7 cellular contexts compared by ENCODE assay signal in genomic region chr6:159973951-159974350, GRCh38. TPM values are rescaled to one million over a fixed set of nuclear protein-coding genes. Genes with fewer than 3 reads are reported as not detected.
A peak's percentile ranks its signal among the peaks of the same experiment; 100 is the strongest.
DNase-seq lines count a peak whose midpoint lies in the region; ATAC-seq, FAIRE-seq and TF ChIP-seq lines count a peak whose summit lies in the region.

No MANE protein-coding gene starts in this region.

- in situ Hi-C loops in K562 (cut with MboI) = no loop called here

- H3K36me3 ChIP-seq in K562 (ENCODE audit: control insufficient read depth, insufficient read depth, low read length) = peaks cover 21% of the 10 kb centered on the region
- H3K36me3 ChIP-seq in psoas muscle (ENCODE audit: insufficient read depth in 1 of 2, low read depth in 1 of 2) = no peaks in the 10 kb centered on the region

- H3K4me3 ChIP-seq in K562 (no peak overlapping the region), psoas muscle (peak overlapping the region; percentile 12)

- POLR2A ChIA-PET in K562 (lab: Yijun Ruan, JAX) = interaction anchor here (0.6 to 5.6 kb wide), 10 partner anchors 7 to 282 kb away, joined by 3 to 84 read pairs (median 4); no protein-coding TSS in a partner anchor

- H3K4me2 ChIP-seq in K562 (ENCODE audit: insufficient read depth, low read length) = peak overlapping the region; percentile 74

- ATAC-seq in GM18505 (IDR thresholded peaks at IDR 0.05; ENCODE audit: unreplicated experiment) = peak; percentile 23
- ATAC-seq in GM21786 (IDR thresholded peaks at IDR 0.05; ENCODE audit: unreplicated experiment) = peak; percentile 41
- peak; percentile 63 for ATAC-seq in K562
- ATAC-seq in psoas muscle = peak; percentile 58 to 72 (median 66)

- H3K27me3 ChIP-seq in K562 (ENCODE audit: control insufficient read depth in 2 of 2, insufficient read depth in 2 of 2, low read length in 2 of 2) (no peaks in the 10 kb centered on the region), psoas muscle (ENCODE audit: insufficient read depth in 3 of 3, low read length in 2 of 3) (no peaks in the 10 kb centered on the region)

- H3K79me2 ChIP-seq in K562 (ENCODE audit: control insufficient read depth, insufficient read depth, low read length) = peaks cover 99% of the 10 kb centered on the region

- peak; percentile 74 for DNase-seq in M059J (ENCODE audit: low read depth)
- DNase-seq in K562 (ENCODE audit: extremely low read depth in 1 of 4, low spot score in 3 of 4) = peak in 2 of 4 experiments; percentile 69 to 84
- DNase-seq in psoas muscle = no peak
- DNase-seq in H54 (ENCODE audit: insufficient read length, low spot score) = no peak
- DNase-seq in activated gamma-delta T cell treated with Interleukin-2 at 50 U/mL for 16 hours = no peak

- H4K20me1 ChIP-seq in K562 (replicated peaks; ENCODE audit: control insufficient read depth, insufficient read depth, low read length) = peaks cover 44% of the 10 kb centered on the region

- TF ChIP-seq CTCF in K562 (IDR thresholded peaks at IDR 0.05 in 2 of 3, conservative IDR thresholded peaks at IDR 0.05 in 1 of 3; ENCODE audit: insufficient read depth in 2 of 3, low read depth in 1 of 3, low read length in 3 of 3) (no peak), psoas muscle (IDR thresholded peaks at IDR 0.05) (no peak)

- TF ChIP-seq RAD21 in K562 (CRISPR knock-in tag; conservative IDR thresholded peaks at IDR 0.05 in 1 of 2, IDR thresholded peaks at IDR 0.05 in 1 of 2) = no peak

- no peak overlapping the region for H2AFZ ChIP-seq in K562 (ENCODE audit: low read depth, low read length)

- peak; percentile 65 for TF ChIP-seq EP300 in K562 (IDR thresholded peaks at IDR 0.05; ENCODE audit: low read length)

- peak; percentile 91 for FAIRE-seq in K562 (lab: Jason Lieb, UNC)
- no peak for FAIRE-seq in H54 (lab: Jason Lieb, UNC)

- no peaks in the 10 kb centered on the region for H3K9me3 ChIP-seq in K562 (replicated peaks; ENCODE audit: control insufficient read depth, insufficient read depth, low read depth, low read length)
- H3K9me3 ChIP-seq in psoas muscle = no peaks in the 10 kb centered on the region

- intact Hi-C loops in K562 (cut with micrococcal nuclease) = loop anchor here (5.0 to 10.0 kb wide), 3 partner anchors 53 to 249 kb away; partner anchors contain the start of gene WTAP
- intact Hi-C loops in psoas muscle (cut with DNase I) = loop anchor here (2.0 to 10.0 kb wide), 4 partner anchors 33 to 279 kb away; partner anchors contain the start of gene SOD2 (in 1 of the 2)

- H3K27ac ChIP-seq in K562 (ENCODE audit: extremely low read depth, low read depth, low read length) (peak overlapping the region; percentile 90), psoas muscle (peak overlapping the region; percentile 97)

- no peak for TF ChIP-seq POLR2A in GM18505 (IDR thresholded peaks at IDR 0.05; ENCODE audit: borderline replicate concordance, extremely low read depth, insufficient read depth, insufficient read length)
- TF ChIP-seq POLR2A in K562 (conservative IDR thresholded peaks at IDR 0.05) = no peak
- TF ChIP-seq POLR2A in H54 (IDR thresholded peaks at IDR 0.05; ENCODE audit: low read depth, low read length) = no peak

- no TSS peak for BruUV-seq in K562 (replicated peaks; lab: Mats Ljungman, UMichigan)

- 0% methylated on average over 2 of the region's 2 CpGs for WGBS in K562 (ENCODE audit: insufficient coverage, low coverage, missing lambda C conversion rate)
- 38 to 56% (median 46%) methylated on average over 2 of the region's 2 CpGs for WGBS in psoas muscle, 3 donors

- peaks cover 8% of the 10 kb centered on the region for H3K9me1 ChIP-seq in K562 (ENCODE audit: control insufficient read depth, insufficient read depth, low read length)

- peak overlapping the region in 1 of 2 experiments; percentile 82; a peak in 1 of 4 replicates for H3K9ac ChIP-seq in K562 (ENCODE audit: insufficient read depth in 1 of 2, low read depth in 2 of 2, low read length in 2 of 2)

- peaks cover 62 to 73% of the 10 kb centered on the region in 2 experiments for H3K4me1 ChIP-seq in K562 (replicated peaks in 1 of 2; ENCODE audit: control insufficient read depth in 2 of 2, insufficient read depth in 2 of 2, low read length in 2 of 2)
- H3K4me1 ChIP-seq in psoas muscle = peaks cover 86% of the 10 kb centered on the region

- CTCF ChIA-PET in K562 (lab: Yijun Ruan, JAX; ENCODE audit: low intra/inter-chr PET ratio) = no interaction called here

TF ChIP-seq in K562, 482 proteins besides CTCF, POLR2A, EP300 and RAD21 (continues in another document):
- TF ChIP-seq HBP1 (CRISPR knock-in tag; IDR thresholded peaks at IDR 0.05) = no peak
- no peak for TF ChIP-seq PTTG1 (tag; IDR thresholded peaks at IDR 0.05; ENCODE audit: low read depth)
- no peak for TF ChIP-seq SIRT6 (IDR thresholded peaks at IDR 0.05; ENCODE audit: low read depth, low read length)
- TF ChIP-seq ZBTB26 (CRISPR knock-in tag; IDR thresholded peaks at IDR 0.05) = no peak
- TF ChIP-seq NCOA4 (IDR thresholded peaks at IDR 0.05; ENCODE audit: partially characterized antibody) = no peak
- TF ChIP-seq LEF1 (IDR thresholded peaks at IDR 0.05) = peak; percentile 92
- 0 out of 2 replicates have a peak, but pooled peaks have one; percentile 41 for TF ChIP-seq ZNF766 (CRISPR knock-in tag; conservative IDR thresholded peaks at IDR 0.05)
- peak; percentile 89 for TF ChIP-seq JUND (IDR thresholded peaks at IDR 0.05; ENCODE audit: borderline replicate concordance, low read depth, low read length)
- TF ChIP-seq JUND (tag; IDR thresholded peaks at IDR 0.05; ENCODE audit: borderline replicate concordance, low read depth, low read length) = peak; percentile 91; the same call in 2 of the 3 replicates
- TF ChIP-seq SIX5 (IDR thresholded peaks at IDR 0.05; ENCODE audit: borderline replicate concordance in 1 of 2, insufficient read depth in 1 of 2, low read depth in 1 of 2, low read length in 2 of 2) = no peak
- TF ChIP-seq KLF6 (CRISPR knock-in tag; IDR thresholded peaks at IDR 0.05; ENCODE audit: borderline replicate concordance) = no peak
- TF ChIP-seq FUS (optimal IDR thresholded peaks at IDR 0.05; ENCODE audit: low read depth, low read length) = no peak
- TF ChIP-seq ZNF589 (CRISPR knock-in tag; IDR thresholded peaks at IDR 0.05; ENCODE audit: low read depth) = no peak
- TF ChIP-seq ZSCAN29 (IDR thresholded peaks at IDR 0.05) = no peak
- TF ChIP-seq PURB (CRISPR knock-in tag; IDR thresholded peaks at IDR 0.05; ENCODE audit: low read depth) = no peak
- peak; percentile 95 for TF ChIP-seq CTBP1 (IDR thresholded peaks at IDR 0.05; ENCODE audit: borderline replicate concordance)
- peak; percentile 90 for TF ChIP-seq PKNOX1 (IDR thresholded peaks at IDR 0.05)
- TF ChIP-seq KAT2B (IDR thresholded peaks at IDR 0.05; ENCODE audit: low read depth, low read length) = no peak

RNA-seq across cellular contexts. Expression of gene IGF2R, which starts 5.1 kb away (rescaled TPM):
- total RNA-seq in M059J (2014; rRNA removed; shearing (Covaris generic)) = 41.4 and 67.8 TPM in 2 replicates
- 302 and 333 TPM in 2 replicates for total RNA-seq in K562 (2011; cell fraction: chromatin; rRNA removed; ENCODE audit: low replicate concordance)
- 228 and 239 TPM in 2 replicates for total RNA-seq in K562 (2011; cell fraction: nucleolus; rRNA removed)
- 228 and 238 TPM in 2 replicates for total RNA-seq in K562 (2011; cell fraction: nucleoplasm; rRNA removed)
- 36.9 and 41.3 TPM in 2 replicates for total RNA-seq in K562 (2014; rRNA removed)
- 34.4 and 37.8 TPM in 2 replicates for total RNA-seq in K562 (2014; rRNA removed; fragmentation: Illumina TruSeq; extraction: Trizol)
- total RNA-seq in K562 (2015; rRNA removed; fragmentation: Illumina TruSeq; extraction: Trizol) = 34.5 and 37.5 TPM in 2 replicates
- total RNA-seq in K562 (2021) = 84.7 and 92.3 TPM in 2 replicates
- 13.2 and 16.7 TPM in 2 replicates for polyA plus RNA-seq in K562 (2011; rRNA removed)
- polyA plus RNA-seq in K562 (2011; cell fraction: cytosol; rRNA removed) = 12.7 and 14.5 TPM in 2 replicates
- 55.4 and 71.5 TPM in 2 replicates for polyA plus RNA-seq in K562 (2011; cell fraction: nucleus; rRNA removed)
- 57.1 and 73.0 TPM in 2 replicates for polyA plus RNA-seq in K562 (2012)
- polyA plus RNA-seq in K562 (2014; fragmentation: Illumina TruSeq; extraction: Trizol) = 60.4 and 68.9 TPM in 2 replicates
- 1 to 10 TPM; 3.5 to 3.6 TPM for polyA plus RNA-seq in K562 (2014; fragmentation: Nextera tagmentation; extraction: Ambion mirVana)
- polyA plus RNA-seq in K562 (2014; rRNA removed) = 30.3 and 31.0 TPM in 2 replicates
- polyA minus RNA-seq in K562 (2011; rRNA and poly(A)+ RNA removed) = 48.1 and 64.9 TPM in 2 replicates
- polyA minus RNA-seq in K562 (2011; cell fraction: cytosol; rRNA and poly(A)+ RNA removed) = 47.2 and 72.7 TPM in 2 replicates
- polyA minus RNA-seq in K562 (2011; cell fraction: nucleus; rRNA and poly(A)+ RNA removed) = 108 and 127 TPM in 2 replicates
- total RNA-seq in psoas muscle = 100 to 1,000 TPM; 113 to 167 (median 157) TPM
- 10 to 100 TPM; 40.1 to 91.0 (median 48.4) TPM for polyA plus RNA-seq in psoas muscle
